1 cellular context compared by ENCODE assay signal in genomic region chr1:185314416-185314815, GRCh38.
TF ChIP-seq lines count a peak whose summit lies in the region.

No MANE protein-coding gene starts in this region.

TF ChIP-seq in GM12878, 131 proteins besides CTCF, POLR2A, EP300 and RAD21 (continued from another document):
- TF ChIP-seq POLR2AphosphoS5 (IDR thresholded peaks at IDR 0.05; ENCODE audit: low read length), result peak; percentile 29; the same call in 1 of the 2 replicates
- TF ChIP-seq HDAC6 (IDR thresholded peaks at IDR 0.05; ENCODE audit: unreplicated experiment), result no peak
- TF ChIP-seq, protein P1, sequence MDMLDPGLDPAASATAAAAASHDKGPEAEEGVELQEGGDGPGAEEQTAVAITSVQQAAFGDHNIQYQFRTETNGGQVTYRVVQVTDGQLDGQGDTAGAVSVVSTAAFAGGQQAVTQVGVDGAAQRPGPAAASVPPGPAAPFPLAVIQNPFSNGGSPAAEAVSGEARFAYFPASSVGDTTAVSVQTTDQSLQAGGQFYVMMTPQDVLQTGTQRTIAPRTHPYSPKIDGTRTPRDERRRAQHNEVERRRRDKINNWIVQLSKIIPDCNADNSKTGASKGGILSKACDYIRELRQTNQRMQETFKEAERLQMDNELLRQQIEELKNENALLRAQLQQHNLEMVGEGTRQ (IDR thresholded peaks at IDR 0.05; ENCODE audit: borderline replicate concordance, low read depth, low read length), result no peak
TF ChIP-seq in GM12878: peak in this region for 1.
